In the genomic region with DNA sequence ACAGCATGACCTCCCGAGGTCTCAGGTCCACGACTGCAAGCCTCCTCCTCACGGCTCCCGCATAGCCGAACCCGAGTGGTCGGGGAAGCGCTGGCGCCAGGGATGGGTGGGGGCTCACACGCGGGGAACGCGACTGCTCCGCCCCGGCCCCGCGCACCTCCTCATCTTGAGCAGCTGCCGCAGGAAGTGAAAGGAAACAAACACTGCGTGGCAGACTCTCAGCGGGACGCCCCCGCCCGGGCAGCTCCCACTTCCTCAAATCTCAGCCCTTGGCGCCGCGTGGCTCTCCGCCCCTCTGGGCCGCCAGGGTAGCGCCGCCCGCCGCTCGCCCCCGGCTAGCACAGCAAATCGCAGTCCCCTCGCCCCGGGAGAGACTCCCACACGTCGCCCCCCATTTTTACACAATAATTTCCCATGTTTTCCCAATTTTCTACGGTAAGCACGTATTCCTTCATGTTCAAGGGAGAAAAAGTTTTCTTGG, we compare ENCODE assay signal across 8 cellular contexts. TPM values are rescaled to one million over a fixed set of nuclear protein-coding genes. Genes with fewer than 3 reads are reported as not detected.
DNase-seq lines count a peak whose midpoint lies in the region; ATAC-seq and TF ChIP-seq lines count a peak whose summit lies in the region.

A gene with protein sequence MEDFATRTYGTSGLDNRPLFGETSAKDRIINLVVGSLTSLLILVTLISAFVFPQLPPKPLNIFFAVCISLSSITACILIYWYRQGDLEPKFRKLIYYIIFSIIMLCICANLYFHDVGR (minus strand): TSS at position 188 of the 481 bp plus-strand sequence. CDS start 229 bp downstream, outside the sequence.

- POLR2A ChIA-PET in CD8-positive, alpha-beta memory T cell (lab: Charles Lee): interaction anchor here (0.6 to 3.2 kb wide), 13 partner anchors 9 to 156 kb away, joined by 3 to 69 read pairs (median 3); a partner anchor contains a TSS

- peak in 1 of 4 donors; percentile 15 for TF ChIP-seq POLR2A in stomach (IDR thresholded peaks at IDR 0.05)

- peak within 1 kb of the TSS; percentile 97 to 99 (median 98) for H3K27ac Mint-ChIP-seq in CD8-positive, alpha-beta memory T cell
- peak within 1 kb of the TSS; percentile 92 for H3K27ac Mint-ChIP-seq in activated T-helper 17 cell treated with anti-CD3 and anti-CD28 coated beads, Interleukin-2, amount 50 U/mL, for 72 hours

- H3K9me2 ChIP-seq in neural cell (ENCODE audit: insufficient read depth, low read length): no peaks in the 10 kb centered on the region

- no peaks in the 10 kb centered on the region for H3F3A ChIP-seq in neural cell (ENCODE audit: insufficient read depth, low read length, poor library complexity, severe bottlenecking)

- H3K36me3 Mint-ChIP-seq in CD8-positive, alpha-beta memory T cell: peaks cover 0 to 29% (median 0%) of the 10 kb centered on the region in 3 donors
- H3K36me3 Mint-ChIP-seq in activated T-helper 17 cell treated with anti-CD3 and anti-CD28 coated beads, Interleukin-2, amount 50 U/mL, for 72 hours (ENCODE audit: low read depth): peaks cover 51% of the 10 kb centered on the region

- CTCF ChIA-PET in CD8-positive, alpha-beta memory T cell (lab: Charles Lee): interaction anchor here (0.7 to 2.5 kb wide), 10 partner anchors 9 to 161 kb away, joined by 3 to 19 read pairs (median 5); a partner anchor contains a TSS

- WGBS in stomach, 5 donors: 1% methylated on average over 41 of the region's 41 CpGs

- peak within 1 kb of the TSS; percentile 92 for H3K4me2 ChIP-seq in neural cell (ENCODE audit: low read length)

- H3K27ac ChIP-seq in CD8-positive, alpha-beta memory T cell (ENCODE audit: low read depth, low read length): peak within 1 kb of the TSS; percentile 91
- H3K27ac ChIP-seq in neural cell (ENCODE audit: low read length) (no peak within 1 kb of the TSS), stomach (peak within 1 kb of the TSS; percentile 88 to 94 (median 90))

- peak; percentile 79 to 91 (median 86) for DNase-seq in CD8-positive, alpha-beta memory T cell
- peak; percentile 72 for DNase-seq in RPMI7951 (ENCODE audit: low read depth)
- DNase-seq in fibroblast of peridontal ligament (ENCODE audit: extremely low read depth): peak; percentile 62
- peak; percentile 79 for DNase-seq in stomach

- TF ChIP-seq CTCF in neural cell (IDR thresholded peaks at IDR 0.05; ENCODE audit: poor library complexity, severe bottlenecking) (no peak), stomach (IDR thresholded peaks at IDR 0.05) (peak in 1 of 7 experiments; percentile 13)

- no peaks in the 10 kb centered on the region for H3K36me3 ChIP-seq in CD8-positive, alpha-beta memory T cell (ENCODE audit: insufficient read depth, low read length)
- H3K36me3 ChIP-seq in neural cell (ENCODE audit: insufficient read depth, low read length) (no peaks in the 10 kb centered on the region), stomach (no peaks in the 10 kb centered on the region)

- intact Hi-C loops in stomach (cut with DNase I; ENCODE audit: low total_unique reads): loop anchor here (10.0 kb wide), 1 partner anchor 55 kb away; no protein-coding TSS in a partner anchor

- H3K9me3 ChIP-seq in CD8-positive, alpha-beta memory T cell (ENCODE audit: low read length): no peaks in the 10 kb centered on the region
- H3K9me3 ChIP-seq in neural cell (ENCODE audit: low read length) (no peaks in the 10 kb centered on the region), stomach (no peaks in the 10 kb centered on the region)

- H4K20me1 ChIP-seq in neural cell (ENCODE audit: insufficient read depth): no peaks in the 10 kb centered on the region

- TF ChIP-seq RAD21 in neural cell (conservative IDR thresholded peaks at IDR 0.05): no peak

- H3K4me3 Mint-ChIP-seq in CD8-positive, alpha-beta memory T cell: peak within 1 kb of the TSS; percentile 97 to 99 (median 98)
- peak within 1 kb of the TSS; percentile 96 for H3K4me3 Mint-ChIP-seq in activated T-helper 17 cell treated with anti-CD3 and anti-CD28 coated beads, Interleukin-2, amount 50 U/mL, for 72 hours

- no peak for TF ChIP-seq EP300 in neural cell (conservative IDR thresholded peaks at IDR 0.05; ENCODE audit: poor library complexity, severe bottlenecking)
- TF ChIP-seq EP300 in stomach (IDR thresholded peaks at IDR 0.05): no peak

- H3K27me3 Mint-ChIP-seq in CD8-positive, alpha-beta memory T cell: peaks cover 0 to 3% of the 10 kb centered on the region in 2 donors
- H3K27me3 Mint-ChIP-seq in activated T-helper 17 cell treated with anti-CD3 and anti-CD28 coated beads, Interleukin-2, amount 50 U/mL, for 72 hours: no peaks in the 10 kb centered on the region

- peak within 1 kb of the TSS; percentile 21 for H2AFZ ChIP-seq in neural cell (ENCODE audit: low read depth, low read length)

- H3K9me3 Mint-ChIP-seq in CD8-positive, alpha-beta memory T cell: no peaks in the 10 kb centered on the region
- no peaks in the 10 kb centered on the region for H3K9me3 Mint-ChIP-seq in activated T-helper 17 cell treated with anti-CD3 and anti-CD28 coated beads, Interleukin-2, amount 50 U/mL, for 72 hours

- H3K79me2 ChIP-seq in neural cell (replicated peaks; ENCODE audit: insufficient read depth, low read length): no peaks in the 10 kb centered on the region

- peaks cover 39% of the 10 kb centered on the region for H3K4me1 ChIP-seq in CD8-positive, alpha-beta memory T cell (ENCODE audit: insufficient read depth, low read length)
- peaks cover 25 to 49% (median 39%) of the 10 kb centered on the region in 4 donors for H3K4me1 ChIP-seq in stomach

- peak within 1 kb of the TSS; percentile 62 for H3K9ac ChIP-seq in neural cell (ENCODE audit: low read length)

- H3K4me1 Mint-ChIP-seq in CD8-positive, alpha-beta memory T cell: peaks cover 38 to 48% (median 47%) of the 10 kb centered on the region in 3 donors
- H3K4me1 Mint-ChIP-seq in activated T-helper 17 cell treated with anti-CD3 and anti-CD28 coated beads, Interleukin-2, amount 50 U/mL, for 72 hours: peaks cover 7% of the 10 kb centered on the region

- no peaks in the 10 kb centered on the region for H3K27me3 ChIP-seq in CD8-positive, alpha-beta memory T cell (ENCODE audit: insufficient read depth, low read length, poor library complexity, severe bottlenecking)
- H3K27me3 ChIP-seq in neural cell (ENCODE audit: insufficient read depth, low read depth, low read length) (peaks cover 39% of the 10 kb centered on the region), stomach (no peaks in the 10 kb centered on the region)

- ATAC-seq in GM19397 (IDR thresholded peaks at IDR 0.05; ENCODE audit: unreplicated experiment): peak; percentile 47
- ATAC-seq in HG03558 (IDR thresholded peaks at IDR 0.05; ENCODE audit: extremely low read depth, unreplicated experiment): peak; percentile 22
- ATAC-seq in activated T-helper 17 cell treated with anti-CD3 and anti-CD28 coated beads, Interleukin-2, amount 50 U/mL, for 72 hours (replicated peaks): peak; percentile 60

- H3K4me3 ChIP-seq in CD8-positive, alpha-beta memory T cell (ENCODE audit: low read length): peak within 1 kb of the TSS; percentile 87
- H3K4me3 ChIP-seq in neural cell (ENCODE audit: low read length): peak within 1 kb of the TSS; percentile 97
- peak within 1 kb of the TSS; percentile 71 to 95 (median 86) for H3K4me3 ChIP-seq in stomach

TF ChIP-seq in neural cell, 6 proteins besides CTCF, POLR2A, EP300 and RAD21:
- TF ChIP-seq EZH2 (IDR thresholded peaks at IDR 0.05; ENCODE audit: borderline replicate concordance, insufficient read depth, low read length, poor library complexity, severe bottlenecking) (no peak), POLR2AphosphoS5 (IDR thresholded peaks at IDR 0.05) (no peak)
TF ChIP-seq in neural cell: peak in this region for 0.

RNA-seq across cellular contexts. Expression of the gene that starts here (rescaled TPM):
- 10 to 100 TPM; 62.9 to 73.3 TPM for total RNA-seq in CD8-positive, alpha-beta memory T cell
- polyA plus RNA-seq in CD8-positive, alpha-beta memory T cell: 67.4 TPM
- 51.7 and 52.3 TPM in 2 replicates for total RNA-seq in RPMI7951 (2014; rRNA removed; shearing (Covaris generic))
- total RNA-seq in activated T-helper 17 cell treated with anti-CD3 and anti-CD28 coated beads, Interleukin-2, amount 50 U/mL, for 72 hours: 10 to 100 TPM; 58.8 to 70.8 TPM
- 3.7 and 5.9 TPM in 2 replicates for polyA plus RNA-seq in neural cell
- 0.97 and 1.9 TPM in 2 replicates for polyA minus RNA-seq in neural cell
- total RNA-seq in stomach: 10 to 100 TPM in 4 of 5 donors, 1 to 10 TPM in 1; 4.3 to 68.8 (median 34.8) TPM
- 10 to 100 TPM; 21.3 to 32.1 (median 22.7) TPM for polyA plus RNA-seq in stomach
